In the genomic region with DNA sequence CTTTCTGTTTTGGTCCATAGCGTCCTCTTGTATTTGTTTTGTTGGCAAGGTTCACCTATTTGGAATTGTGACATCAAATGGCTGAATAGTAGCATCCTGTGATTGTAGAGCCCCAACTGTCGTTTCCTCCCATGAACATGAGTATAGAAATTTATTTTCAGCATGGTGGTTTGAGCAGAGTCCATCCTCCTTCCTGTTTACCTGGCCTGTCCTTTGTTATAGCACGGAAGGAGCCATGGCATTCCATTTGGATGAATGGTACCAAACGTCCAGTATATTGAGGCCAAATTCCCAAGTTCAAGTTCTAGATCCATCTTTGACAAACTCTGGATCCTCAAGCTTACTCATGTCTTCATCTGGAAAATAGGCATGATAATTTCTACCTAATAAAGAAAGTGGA, we compare ENCODE assay signal across 1 cellular context.
TF ChIP-seq lines count a peak whose summit lies in the region.

No MANE protein-coding gene starts in this region.

TF ChIP-seq in HepG2, 621 proteins besides CTCF, POLR2A, EP300 and RAD21 (continued from another document and continues in another):
- TF ChIP-seq, protein P1, sequence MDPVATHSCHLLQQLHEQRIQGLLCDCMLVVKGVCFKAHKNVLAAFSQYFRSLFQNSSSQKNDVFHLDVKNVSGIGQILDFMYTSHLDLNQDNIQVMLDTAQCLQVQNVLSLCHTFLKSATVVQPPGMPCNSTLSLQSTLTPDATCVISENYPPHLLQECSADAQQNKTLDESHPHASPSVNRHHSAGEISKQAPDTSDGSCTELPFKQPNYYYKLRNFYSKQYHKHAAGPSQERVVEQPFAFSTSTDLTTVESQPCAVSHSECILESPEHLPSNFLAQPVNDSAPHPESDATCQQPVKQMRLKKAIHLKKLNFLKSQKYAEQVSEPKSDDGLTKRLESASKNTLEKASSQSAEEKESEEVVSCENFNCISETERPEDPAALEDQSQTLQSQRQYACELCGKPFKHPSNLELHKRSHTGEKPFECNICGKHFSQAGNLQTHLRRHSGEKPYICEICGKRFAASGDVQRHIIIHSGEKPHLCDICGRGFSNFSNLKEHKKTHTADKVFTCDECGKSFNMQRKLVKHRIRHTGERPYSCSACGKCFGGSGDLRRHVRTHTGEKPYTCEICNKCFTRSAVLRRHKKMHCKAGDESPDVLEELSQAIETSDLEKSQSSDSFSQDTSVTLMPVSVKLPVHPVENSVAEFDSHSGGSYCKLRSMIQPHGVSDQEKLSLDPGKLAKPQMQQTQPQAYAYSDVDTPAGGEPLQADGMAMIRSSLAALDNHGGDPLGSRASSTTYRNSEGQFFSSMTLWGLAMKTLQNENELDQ (CRISPR knock-in tag; IDR thresholded peaks at IDR 0.05; ENCODE audit: borderline replicate concordance) = no peak
- TF ChIP-seq, protein P2, sequence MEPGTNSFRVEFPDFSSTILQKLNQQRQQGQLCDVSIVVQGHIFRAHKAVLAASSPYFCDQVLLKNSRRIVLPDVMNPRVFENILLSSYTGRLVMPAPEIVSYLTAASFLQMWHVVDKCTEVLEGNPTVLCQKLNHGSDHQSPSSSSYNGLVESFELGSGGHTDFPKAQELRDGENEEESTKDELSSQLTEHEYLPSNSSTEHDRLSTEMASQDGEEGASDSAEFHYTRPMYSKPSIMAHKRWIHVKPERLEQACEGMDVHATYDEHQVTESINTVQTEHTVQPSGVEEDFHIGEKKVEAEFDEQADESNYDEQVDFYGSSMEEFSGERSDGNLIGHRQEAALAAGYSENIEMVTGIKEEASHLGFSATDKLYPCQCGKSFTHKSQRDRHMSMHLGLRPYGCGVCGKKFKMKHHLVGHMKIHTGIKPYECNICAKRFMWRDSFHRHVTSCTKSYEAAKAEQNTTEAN (CRISPR knock-in tag; conservative IDR thresholded peaks at IDR 0.05) = 0 out of 2 replicates have a peak, but pooled peaks have one; percentile 19
- TF ChIP-seq SRSF1 (optimal IDR thresholded peaks at IDR 0.05; ENCODE audit: low read depth, low read length) (no peak), NPAS2 (CRISPR knock-in tag; IDR thresholded peaks at IDR 0.05; ENCODE audit: borderline replicate concordance) (no peak), SAP130 (CRISPR knock-in tag; IDR thresholded peaks at IDR 0.05; ENCODE audit: low read depth) (peak; percentile 66), GATAD2A (CRISPR knock-in tag; IDR thresholded peaks at IDR 0.05) (peak; percentile 62), HMG20A (CRISPR knock-in tag; IDR thresholded peaks at IDR 0.05; ENCODE audit: borderline replicate concordance) (peak; percentile 72; the same call in 1 of the 2 replicates), CEBPG (CRISPR knock-in tag; IDR thresholded peaks at IDR 0.05) (0 out of 2 replicates have a peak, but pooled peaks have one; percentile 28), ELF1 (CRISPR knock-in tag; IDR thresholded peaks at IDR 0.05) (peak; percentile 60), KDM1A (CRISPR knock-in tag; IDR thresholded peaks at IDR 0.05) (peak; percentile 9; the same call in 1 of the 2 replicates), PPARG (CRISPR knock-in tag; conservative IDR thresholded peaks at IDR 0.05) (peak; percentile 14; the same call in 1 of the 2 replicates), TEAD3 (CRISPR knock-in tag; optimal IDR thresholded peaks at IDR 0.05; ENCODE audit: borderline replicate concordance) (peak; percentile 91), NCOA2 (CRISPR knock-in tag; IDR thresholded peaks at IDR 0.05) (peak; percentile 18; the same call in 1 of the 2 replicates), FLYWCH1 (CRISPR knock-in tag; IDR thresholded peaks at IDR 0.05) (0 out of 2 replicates have a peak, but pooled peaks have one; percentile 46), ETV5 (CRISPR knock-in tag; IDR thresholded peaks at IDR 0.05; ENCODE audit: borderline replicate concordance) (peak; percentile 97), MEF2D (CRISPR knock-in tag; IDR thresholded peaks at IDR 0.05) (peak; percentile 82; the same call in 1 of the 2 replicates), ZBTB7A (CRISPR knock-in tag; IDR thresholded peaks at IDR 0.05) (no peak), FOXK2 (IDR thresholded peaks at IDR 0.05) (peak; percentile 43; the same call in 1 of the 2 replicates), JUN (CRISPR knock-in tag; IDR thresholded peaks at IDR 0.05) (no peak), MYNN (CRISPR knock-in tag; IDR thresholded peaks at IDR 0.05; ENCODE audit: low read depth) (no peak), ZMYM2 (CRISPR knock-in tag; IDR thresholded peaks at IDR 0.05) (peak; percentile 61)
- TF ChIP-seq, protein P3, sequence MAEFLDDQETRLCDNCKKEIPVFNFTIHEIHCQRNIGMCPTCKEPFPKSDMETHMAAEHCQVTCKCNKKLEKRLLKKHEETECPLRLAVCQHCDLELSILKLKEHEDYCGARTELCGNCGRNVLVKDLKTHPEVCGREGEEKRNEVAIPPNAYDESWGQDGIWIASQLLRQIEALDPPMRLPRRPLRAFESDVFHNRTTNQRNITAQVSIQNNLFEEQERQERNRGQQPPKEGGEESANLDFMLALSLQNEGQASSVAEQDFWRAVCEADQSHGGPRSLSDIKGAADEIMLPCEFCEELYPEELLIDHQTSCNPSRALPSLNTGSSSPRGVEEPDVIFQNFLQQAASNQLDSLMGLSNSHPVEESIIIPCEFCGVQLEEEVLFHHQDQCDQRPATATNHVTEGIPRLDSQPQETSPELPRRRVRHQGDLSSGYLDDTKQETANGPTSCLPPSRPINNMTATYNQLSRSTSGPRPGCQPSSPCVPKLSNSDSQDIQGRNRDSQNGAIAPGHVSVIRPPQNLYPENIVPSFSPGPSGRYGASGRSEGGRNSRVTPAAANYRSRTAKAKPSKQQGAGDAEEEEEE (CRISPR knock-in tag; IDR thresholded peaks at IDR 0.05; ENCODE audit: borderline replicate concordance) = no peak
- TF ChIP-seq, protein P4, sequence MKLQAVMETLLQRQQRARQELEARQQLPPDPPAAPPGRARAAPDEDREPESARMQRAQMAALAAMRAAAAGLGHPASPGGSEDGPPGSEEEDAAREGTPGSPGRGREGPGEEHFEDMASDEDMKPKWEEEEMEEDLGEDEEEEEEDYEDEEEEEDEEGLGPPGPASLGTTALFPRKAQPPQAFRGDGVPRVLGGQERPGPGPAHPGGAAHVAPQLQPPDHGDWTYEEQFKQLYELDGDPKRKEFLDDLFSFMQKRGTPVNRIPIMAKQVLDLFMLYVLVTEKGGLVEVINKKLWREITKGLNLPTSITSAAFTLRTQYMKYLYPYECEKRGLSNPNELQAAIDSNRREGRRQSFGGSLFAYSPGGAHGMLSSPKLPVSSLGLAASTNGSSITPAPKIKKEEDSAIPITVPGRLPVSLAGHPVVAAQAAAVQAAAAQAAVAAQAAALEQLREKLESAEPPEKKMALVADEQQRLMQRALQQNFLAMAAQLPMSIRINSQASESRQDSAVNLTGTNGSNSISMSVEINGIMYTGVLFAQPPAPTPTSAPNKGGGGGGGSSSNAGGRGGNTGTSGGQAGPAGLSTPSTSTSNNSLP (IDR thresholded peaks at IDR 0.05; ENCODE audit: low read depth, low read length) = 0 out of 2 replicates have a peak, but pooled peaks have one; percentile 19
- TF ChIP-seq, protein P5, sequence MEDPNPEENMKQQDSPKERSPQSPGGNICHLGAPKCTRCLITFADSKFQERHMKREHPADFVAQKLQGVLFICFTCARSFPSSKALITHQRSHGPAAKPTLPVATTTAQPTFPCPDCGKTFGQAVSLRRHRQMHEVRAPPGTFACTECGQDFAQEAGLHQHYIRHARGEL (CRISPR knock-in tag; IDR thresholded peaks at IDR 0.05) = no peak
- TF ChIP-seq, protein P6, sequence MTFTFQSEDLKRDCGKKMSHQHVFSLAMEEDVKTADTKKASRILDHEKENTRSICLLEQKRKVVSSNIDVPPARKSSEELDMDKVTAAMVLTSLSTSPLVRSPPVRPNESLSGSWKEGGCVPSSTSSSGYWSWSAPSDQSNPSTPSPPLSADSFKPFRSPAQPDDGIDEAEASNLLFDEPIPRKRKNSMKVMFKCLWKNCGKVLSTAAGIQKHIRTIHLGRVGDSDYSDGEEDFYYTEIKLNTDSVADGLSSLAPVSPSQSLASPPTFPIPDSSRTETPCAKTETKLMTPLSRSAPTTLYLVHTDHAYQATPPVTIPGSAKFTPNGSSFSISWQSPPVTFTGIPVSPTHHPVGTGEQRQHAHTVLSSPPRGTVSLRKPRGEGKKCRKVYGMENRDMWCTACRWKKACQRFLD (CRISPR knock-in tag; IDR thresholded peaks at IDR 0.05; ENCODE audit: borderline replicate concordance) = no peak
- TF ChIP-seq, protein P7, sequence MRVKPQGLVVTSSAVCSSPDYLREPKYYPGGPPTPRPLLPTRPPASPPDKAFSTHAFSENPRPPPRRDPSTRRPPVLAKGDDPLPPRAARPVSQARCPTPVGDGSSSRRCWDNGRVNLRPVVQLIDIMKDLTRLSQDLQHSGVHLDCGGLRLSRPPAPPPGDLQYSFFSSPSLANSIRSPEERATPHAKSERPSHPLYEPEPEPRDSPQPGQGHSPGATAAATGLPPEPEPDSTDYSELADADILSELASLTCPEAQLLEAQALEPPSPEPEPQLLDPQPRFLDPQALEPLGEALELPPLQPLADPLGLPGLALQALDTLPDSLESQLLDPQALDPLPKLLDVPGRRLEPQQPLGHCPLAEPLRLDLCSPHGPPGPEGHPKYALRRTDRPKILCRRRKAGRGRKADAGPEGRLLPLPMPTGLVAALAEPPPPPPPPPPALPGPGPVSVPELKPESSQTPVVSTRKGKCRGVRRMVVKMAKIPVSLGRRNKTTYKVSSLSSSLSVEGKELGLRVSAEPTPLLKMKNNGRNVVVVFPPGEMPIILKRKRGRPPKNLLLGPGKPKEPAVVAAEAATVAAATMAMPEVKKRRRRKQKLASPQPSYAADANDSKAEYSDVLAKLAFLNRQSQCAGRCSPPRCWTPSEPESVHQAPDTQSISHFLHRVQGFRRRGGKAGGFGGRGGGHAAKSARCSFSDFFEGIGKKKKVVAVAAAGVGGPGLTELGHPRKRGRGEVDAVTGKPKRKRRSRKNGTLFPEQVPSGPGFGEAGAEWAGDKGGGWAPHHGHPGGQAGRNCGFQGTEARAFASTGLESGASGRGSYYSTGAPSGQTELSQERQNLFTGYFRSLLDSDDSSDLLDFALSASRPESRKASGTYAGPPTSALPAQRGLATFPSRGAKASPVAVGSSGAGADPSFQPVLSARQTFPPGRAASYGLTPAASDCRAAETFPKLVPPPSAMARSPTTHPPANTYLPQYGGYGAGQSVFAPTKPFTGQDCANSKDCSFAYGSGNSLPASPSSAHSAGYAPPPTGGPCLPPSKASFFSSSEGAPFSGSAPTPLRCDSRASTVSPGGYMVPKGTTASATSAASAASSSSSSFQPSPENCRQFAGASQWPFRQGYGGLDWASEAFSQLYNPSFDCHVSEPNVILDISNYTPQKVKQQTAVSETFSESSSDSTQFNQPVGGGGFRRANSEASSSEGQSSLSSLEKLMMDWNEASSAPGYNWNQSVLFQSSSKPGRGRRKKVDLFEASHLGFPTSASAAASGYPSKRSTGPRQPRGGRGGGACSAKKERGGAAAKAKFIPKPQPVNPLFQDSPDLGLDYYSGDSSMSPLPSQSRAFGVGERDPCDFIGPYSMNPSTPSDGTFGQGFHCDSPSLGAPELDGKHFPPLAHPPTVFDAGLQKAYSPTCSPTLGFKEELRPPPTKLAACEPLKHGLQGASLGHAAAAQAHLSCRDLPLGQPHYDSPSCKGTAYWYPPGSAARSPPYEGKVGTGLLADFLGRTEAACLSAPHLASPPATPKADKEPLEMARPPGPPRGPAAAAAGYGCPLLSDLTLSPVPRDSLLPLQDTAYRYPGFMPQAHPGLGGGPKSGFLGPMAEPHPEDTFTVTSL (CRISPR knock-in tag; IDR thresholded peaks at IDR 0.05; ENCODE audit: borderline replicate concordance) = peak; percentile 40; the same call in 1 of the 2 replicates
- TF ChIP-seq, protein P8, sequence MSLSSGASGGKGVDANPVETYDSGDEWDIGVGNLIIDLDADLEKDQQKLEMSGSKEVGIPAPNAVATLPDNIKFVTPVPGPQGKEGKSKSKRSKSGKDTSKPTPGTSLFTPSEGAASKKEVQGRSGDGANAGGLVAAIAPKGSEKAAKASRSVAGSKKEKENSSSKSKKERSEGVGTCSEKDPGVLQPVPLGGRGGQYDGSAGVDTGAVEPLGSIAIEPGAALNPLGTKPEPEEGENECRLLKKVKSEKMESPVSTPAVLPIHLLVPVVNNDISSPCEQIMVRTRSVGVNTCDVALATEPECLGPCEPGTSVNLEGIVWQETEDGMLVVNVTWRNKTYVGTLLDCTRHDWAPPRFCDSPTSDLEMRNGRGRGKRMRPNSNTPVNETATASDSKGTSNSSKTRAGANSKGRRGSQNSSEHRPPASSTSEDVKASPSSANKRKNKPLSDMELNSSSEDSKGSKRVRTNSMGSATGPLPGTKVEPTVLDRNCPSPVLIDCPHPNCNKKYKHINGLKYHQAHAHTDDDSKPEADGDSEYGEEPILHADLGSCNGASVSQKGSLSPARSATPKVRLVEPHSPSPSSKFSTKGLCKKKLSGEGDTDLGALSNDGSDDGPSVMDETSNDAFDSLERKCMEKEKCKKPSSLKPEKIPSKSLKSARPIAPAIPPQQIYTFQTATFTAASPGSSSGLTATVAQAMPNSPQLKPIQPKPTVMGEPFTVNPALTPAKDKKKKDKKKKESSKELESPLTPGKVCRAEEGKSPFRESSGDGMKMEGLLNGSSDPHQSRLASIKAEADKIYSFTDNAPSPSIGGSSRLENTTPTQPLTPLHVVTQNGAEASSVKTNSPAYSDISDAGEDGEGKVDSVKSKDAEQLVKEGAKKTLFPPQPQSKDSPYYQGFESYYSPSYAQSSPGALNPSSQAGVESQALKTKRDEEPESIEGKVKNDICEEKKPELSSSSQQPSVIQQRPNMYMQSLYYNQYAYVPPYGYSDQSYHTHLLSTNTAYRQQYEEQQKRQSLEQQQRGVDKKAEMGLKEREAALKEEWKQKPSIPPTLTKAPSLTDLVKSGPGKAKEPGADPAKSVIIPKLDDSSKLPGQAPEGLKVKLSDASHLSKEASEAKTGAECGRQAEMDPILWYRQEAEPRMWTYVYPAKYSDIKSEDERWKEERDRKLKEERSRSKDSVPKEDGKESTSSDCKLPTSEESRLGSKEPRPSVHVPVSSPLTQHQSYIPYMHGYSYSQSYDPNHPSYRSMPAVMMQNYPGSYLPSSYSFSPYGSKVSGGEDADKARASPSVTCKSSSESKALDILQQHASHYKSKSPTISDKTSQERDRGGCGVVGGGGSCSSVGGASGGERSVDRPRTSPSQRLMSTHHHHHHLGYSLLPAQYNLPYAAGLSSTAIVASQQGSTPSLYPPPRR (CRISPR knock-in tag; IDR thresholded peaks at IDR 0.05; ENCODE audit: borderline replicate concordance) = peak; percentile 20; the same call in 1 of the 2 replicates
- TF ChIP-seq, protein P9, sequence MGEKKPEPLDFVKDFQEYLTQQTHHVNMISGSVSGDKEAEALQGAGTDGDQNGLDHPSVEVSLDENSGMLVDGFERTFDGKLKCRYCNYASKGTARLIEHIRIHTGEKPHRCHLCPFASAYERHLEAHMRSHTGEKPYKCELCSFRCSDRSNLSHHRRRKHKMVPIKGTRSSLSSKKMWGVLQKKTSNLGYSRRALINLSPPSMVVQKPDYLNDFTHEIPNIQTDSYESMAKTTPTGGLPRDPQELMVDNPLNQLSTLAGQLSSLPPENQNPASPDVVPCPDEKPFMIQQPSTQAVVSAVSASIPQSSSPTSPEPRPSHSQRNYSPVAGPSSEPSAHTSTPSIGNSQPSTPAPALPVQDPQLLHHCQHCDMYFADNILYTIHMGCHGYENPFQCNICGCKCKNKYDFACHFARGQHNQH (CRISPR knock-in tag; IDR thresholded peaks at IDR 0.05) = peak; percentile 51; the same call in 1 of the 2 replicates
